In the genomic region with DNA sequence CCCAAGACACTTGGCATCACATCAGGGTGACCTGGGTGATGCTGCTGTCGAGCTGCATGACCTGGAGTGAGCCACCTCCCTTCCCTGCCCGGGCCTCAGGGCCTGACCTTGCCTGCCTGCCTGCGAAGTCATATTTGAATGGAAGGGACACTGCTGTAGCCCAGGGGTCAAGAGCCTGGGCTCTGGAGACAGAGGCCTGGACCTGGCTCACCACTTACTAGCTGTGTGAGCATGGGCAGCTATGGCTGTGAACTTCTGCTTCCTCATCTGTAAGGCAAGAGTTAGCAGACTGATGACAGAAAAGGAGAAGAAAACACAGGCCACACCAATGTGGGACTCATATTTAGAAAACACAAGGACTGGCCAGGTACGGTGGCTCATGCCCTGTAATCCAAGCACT, we compare ENCODE assay signal across 10 cellular contexts.
DNase-seq lines count a peak whose midpoint lies in the region; ATAC-seq and TF ChIP-seq lines count a peak whose summit lies in the region.
"Had no signal": no experiment of that assay in that cellular context is flagged by ENCODE, and none has a peak within 500 bp of the region (broad histone marks: within the 10 kb centered on the region; RNA-seq: fewer than 3 reads in every experiment).

No MANE protein-coding gene starts in this region.

- no peaks in the 10 kb centered on the region for H3K9me3 ChIP-seq in heart left ventricle

- peak overlapping the region in 9 of 12 donors; percentile 25 to 90 (median 72) for H3K27ac ChIP-seq in heart left ventricle
- H3K27ac ChIP-seq: VCaP had no signal

- peaks cover 0 to 77% (median 39%) of the 10 kb centered on the region in 12 donors for H3K4me1 ChIP-seq in heart left ventricle

- TF ChIP-seq POLR2A in heart left ventricle (IDR thresholded peaks at IDR 0.05): no peak

- intact Hi-C loops in heart left ventricle (cut with DNase I) (loop anchor here in 1 of 10 donors (10.0 kb wide), 1 partner anchor 133 kb away; no protein-coding TSS in a partner anchor), cardiac septum (cut with DNase I) (no loop called here)

- ATAC-seq in heart left ventricle (peak in 2 of 4 donors; percentile 12 to 29), esophagus mucosa (peak; percentile 21), GM21390 (IDR thresholded peaks at IDR 0.05; ENCODE audit: unreplicated experiment) (no peak), HG02763 (IDR thresholded peaks at IDR 0.05; ENCODE audit: unreplicated experiment) (no peak)

- peaks cover 3% of the 10 kb centered on the region for H3K36me3 Mint-ChIP-seq in neural crest cell (ENCODE audit: low read depth)

- H3K27me3 Mint-ChIP-seq in neural crest cell (ENCODE audit: low read depth): no peaks in the 10 kb centered on the region

- H3K36me3 ChIP-seq in heart left ventricle: no peaks in the 10 kb centered on the region

- TF ChIP-seq CTCF in heart left ventricle (IDR thresholded peaks at IDR 0.05) (no peak), neural crest cell (conservative IDR thresholded peaks at IDR 0.05) (no peak)

- peak overlapping the region; percentile 65 for H3K4me3 Mint-ChIP-seq in neural crest cell

- H3K4me3 ChIP-seq in heart left ventricle: no peak overlapping the region

- peaks cover 5% of the 10 kb centered on the region for H3K9me3 Mint-ChIP-seq in neural crest cell

- peaks cover 74% of the 10 kb centered on the region for H3K4me1 Mint-ChIP-seq in neural crest cell

- H3K27ac Mint-ChIP-seq in neural crest cell (ENCODE audit: unreplicated experiment): peak overlapping the region; percentile 84

- no peak for DNase-seq in heart left ventricle
- DNase-seq in cardiac septum (ENCODE audit: low spot score): no peak
- no peak for DNase-seq in neural crest cell (ENCODE audit: low read depth, low spot score)
- no peak for DNase-seq in stimulated activated CD4-positive, alpha-beta T cell treated with anti-CD3 and anti-CD28 coated beads, Interleukin-4, amount 100 ng/mL, for 24 hours
- DNase-seq in central memory CD4-positive, alpha-beta T cell: no peak
- DNase-seq: DMS53 had no signal

- no peaks in the 10 kb centered on the region for H3K27me3 ChIP-seq in heart left ventricle

- WGBS in heart left ventricle, 4 donors: 76 to 90% (median 83%) methylated on average over 4 of the region's 4 CpGs
